8 cellular contexts compared by ENCODE assay signal in genomic region chr10:45420453-45421192, GRCh38.
A peak's percentile ranks its signal among the peaks of the same experiment; 100 is the strongest.
DNase-seq lines count a peak whose midpoint lies in the region; ATAC-seq and TF ChIP-seq lines count a peak whose summit lies in the region.

No MANE protein-coding gene starts in this region.

- no peak overlapping the region for H3K4me3 ChIP-seq in fibroblast of pulmonary artery (replicated peaks; ENCODE audit: low read depth, low read length)

- peak; percentile 55 for DNase-seq in AG08396 (ENCODE audit: low spot score)
- peak; percentile 66 for DNase-seq in NCI-H2196 treated with DMSO at 0.1 percent for 48 hours (lab: John Stamatoyannopoulos, UW; ENCODE audit: unreplicated experiment)
- DNase-seq in activated T-cell treated with anti-CD3 and anti-CD28 coated beads, Interleukin-2, amount 50 U/mL, for 1 hour: peak; percentile 64
- peak; percentile 84 for DNase-seq in fibroblast of pulmonary artery (ENCODE audit: low read depth)
- DNase-seq in putamen (ENCODE audit: low spot score): peak; percentile 44
- DNase-seq in OCI-M2 (lab: John Stamatoyannopoulos, UW; ENCODE audit: unreplicated experiment): no peak

- no peak for TF ChIP-seq CTCF in fibroblast of pulmonary artery (IDR thresholded peaks at IDR 0.05; ENCODE audit: low read length, missing control alignments)

- ATAC-seq in GM18861 (IDR thresholded peaks at IDR 0.05; ENCODE audit: unreplicated experiment) (peak; percentile 80), HG03039 (IDR thresholded peaks at IDR 0.05; ENCODE audit: unreplicated experiment) (peak; percentile 36)
